In genomic region chr9:40914772-40915659, GRCh38 we compare ENCODE assay signal across 14 cellular contexts.
A peak's percentile ranks its signal among the peaks of the same experiment; 100 is the strongest.
DNase-seq lines count a peak whose midpoint lies in the region; TF ChIP-seq lines count a peak whose summit lies in the region.
"Had no signal": no experiment of that assay in that cellular context is flagged by ENCODE, and none has a peak within 500 bp of the region (broad histone marks: within the 10 kb centered on the region; RNA-seq: fewer than 3 reads in every experiment).

No MANE protein-coding gene starts in this region.

- H3K27me3 Mint-ChIP-seq in H9 (ENCODE audit: low read depth) = peaks cover 99% of the 10 kb centered on the region

- H3K4me3 ChIP-seq in coronary artery = no peak overlapping the region
- peak overlapping the region; percentile 11 for H3K4me3 ChIP-seq in mesendoderm (ENCODE audit: low read length)
- peak overlapping the region; percentile 9 to 10 for H3K4me3 ChIP-seq in stomach smooth muscle (ENCODE audit: low read length in 2 of 2)
- H3K4me3 ChIP-seq: BLaER1 had no signal

- peaks cover 47% of the 10 kb centered on the region for H3K27me3 ChIP-seq in H9 (ENCODE audit: insufficient read depth, low read length)
- H3K27me3 ChIP-seq in mesendoderm (ENCODE audit: insufficient read depth, low read length, poor library complexity) = peaks cover 1% of the 10 kb centered on the region
- peaks cover 0 to 6% of the 10 kb centered on the region in 2 donors for H3K27me3 ChIP-seq in stomach smooth muscle (ENCODE audit: control insufficient read depth in 1 of 2, insufficient read depth in 2 of 2, low read length in 2 of 2)
- H3K27me3 ChIP-seq: BLaER1 had no signal

- H3K4me2 ChIP-seq in H9 (ENCODE audit: insufficient read depth, insufficient read length, low read length) (no peak overlapping the region), mesendoderm (ENCODE audit: low read length) (no peak overlapping the region)
- H3K4me2 ChIP-seq: BLaER1 had no signal

- H3K4me3 Mint-ChIP-seq in H9 = no peak overlapping the region; a peak in 1 of 5 replicates

- no peaks in the 10 kb centered on the region for H3K23me2 ChIP-seq in H9 (ENCODE audit: insufficient read length, low read depth, low read length, poor library complexity, severe bottlenecking)

- H2BK15ac ChIP-seq in H9 (ENCODE audit: low read depth, low read length) (no peak overlapping the region), mesendoderm (replicated peaks; ENCODE audit: low read depth) (no peak overlapping the region)

- H2BK120ac ChIP-seq in H9 (ENCODE audit: low read depth, low read length, poor library complexity, severe bottlenecking) (no peak overlapping the region), mesendoderm (ENCODE audit: low read depth, low read length) (no peak overlapping the region)

- no peak overlapping the region for H3K9ac ChIP-seq in H9 (ENCODE audit: extremely low read depth, insufficient read length, low read length)
- H3K9ac ChIP-seq in mesendoderm (ENCODE audit: low read length) = no peak overlapping the region
- H3K9ac ChIP-seq in stomach smooth muscle (ENCODE audit: low read length in 2 of 2) = no peak overlapping the region
- H3K9ac ChIP-seq: BLaER1 had no signal

- no peak overlapping the region for H4K8ac ChIP-seq in H9 (replicated peaks; ENCODE audit: insufficient read length, low read depth, low read length)
- no peak overlapping the region for H4K8ac ChIP-seq in mesendoderm (ENCODE audit: low read depth, low read length)

- H3K9me3 ChIP-seq in H9 (ENCODE audit: control insufficient read depth, low read depth, low read length) (peaks cover 62% of the 10 kb centered on the region), stomach smooth muscle (ENCODE audit: control insufficient read depth in 2 of 2, low read length in 2 of 2) (peaks cover 58 to 67% of the 10 kb centered on the region in 2 donors)

- WGBS in H9 (ENCODE audit: extremely low coverage, insufficient read length, low lambda C conversion rate) = no CpG with 5 or more reads among the region's 5 CpGs
- WGBS in mesendoderm (ENCODE audit: extremely low coverage, insufficient coverage, low lambda C conversion rate) = no CpG with 5 or more reads among the region's 5 CpGs

- no peak overlapping the region for H3K27ac ChIP-seq in H9 (ENCODE audit: insufficient read length, low read depth, low read length)
- H3K27ac ChIP-seq in coronary artery = no peak overlapping the region
- H3K27ac ChIP-seq in mesendoderm (ENCODE audit: low read depth, low read length) = no peak overlapping the region
- no peak overlapping the region for H3K27ac ChIP-seq in stomach smooth muscle (ENCODE audit: low read length)
- H3K27ac ChIP-seq: BLaER1 had no signal

- H2BK12ac ChIP-seq in H9 (ENCODE audit: insufficient read length, low read depth, low read length) = no peak overlapping the region

- no peak overlapping the region for H2AFZ ChIP-seq in H9 (ENCODE audit: low read length)

- H2AK5ac ChIP-seq in H9 (ENCODE audit: insufficient read length, low read length) (no peak overlapping the region), mesendoderm (ENCODE audit: low read length) (no peak overlapping the region)

- H2BK20ac ChIP-seq in H9 (ENCODE audit: low read depth, low read length, poor library complexity, severe bottlenecking) = no peak overlapping the region

- H4K5ac ChIP-seq in H9 (ENCODE audit: insufficient read length, low read depth, low read length) (no peak overlapping the region), mesendoderm (ENCODE audit: low read length) (no peak overlapping the region)

- no peak overlapping the region for H3K27ac Mint-ChIP-seq in H9

- TF ChIP-seq CTCF in H9 (conservative IDR thresholded peaks at IDR 0.05) = no peak
- TF ChIP-seq CTCF in coronary artery (IDR thresholded peaks at IDR 0.05) = no peak

- no peaks in the 10 kb centered on the region for H3K36me3 ChIP-seq in mesendoderm (ENCODE audit: control insufficient read depth, insufficient read depth, low read length)
- peaks cover 0 to 3% of the 10 kb centered on the region in 2 donors for H3K36me3 ChIP-seq in stomach smooth muscle (ENCODE audit: control insufficient read depth in 2 of 2, insufficient read depth in 2 of 2, low read length in 2 of 2)
- H3K36me3 ChIP-seq: BLaER1 had no signal

- H4K91ac ChIP-seq in H9 (ENCODE audit: insufficient read length, low read depth, low read length) = no peak overlapping the region

- H3K4me1 ChIP-seq in H9 (ENCODE audit: insufficient read depth, low read length) (no peaks in the 10 kb centered on the region), mesendoderm (ENCODE audit: control insufficient read depth, low read depth, low read length) (no peaks in the 10 kb centered on the region), stomach smooth muscle (ENCODE audit: control insufficient read depth, insufficient read depth, low read length) (no peaks in the 10 kb centered on the region)
- H3K4me1 ChIP-seq: BLaER1 had no signal

- no peaks in the 10 kb centered on the region for H3K4me1 Mint-ChIP-seq in H9

- no peaks in the 10 kb centered on the region for H4K20me1 ChIP-seq in H9 (ENCODE audit: control insufficient read depth, insufficient read depth, insufficient read length)
- H4K20me1 ChIP-seq: BLaER1 had no signal

- DNase-seq in H9 (peak; percentile 10), coronary artery (ENCODE audit: low spot score) (peak; percentile 55), mesendoderm (no peak), hypothalamus (lab: John Stamatoyannopoulos, UW) (no peak), HPDE6-E6E7 (ENCODE audit: extremely low spot score) (no peak)
- DNase-seq in stimulated activated CD4-positive, alpha-beta T cell treated with anti-CD3 and anti-CD28 coated beads, Interleukin-15, amount 100 ng/mL, for 24 hours = no peak
- DNase-seq: DMS 273 treated with DMSO at 0.1 percent for 48 hours, NCI-H1105 treated with DMSO at 0.1 percent for 48 hours, NCI-H187, NCI-H2171 treated with DMSO at 0.1 percent for 48 hours, NCI-H510A, NCI-H82 had no signal

- no peak overlapping the region for H3K23ac ChIP-seq in H9 (ENCODE audit: insufficient read length, low read depth, low read length)
- no peak overlapping the region for H3K23ac ChIP-seq in mesendoderm (ENCODE audit: low read length)

- H3K79me2 ChIP-seq in H9 (ENCODE audit: insufficient read depth, low read length) (no peaks in the 10 kb centered on the region), mesendoderm (ENCODE audit: control insufficient read depth, insufficient read depth, low read length) (no peaks in the 10 kb centered on the region)

- peaks cover 17 to 69% (median 35%) of the 10 kb centered on the region in 3 experiments for H3K36me3 Mint-ChIP-seq in H9 (ENCODE audit: insufficient read depth in 1 of 3, low read depth in 3 of 3)

- H3K9me3 Mint-ChIP-seq in H9 = peaks cover 95% of the 10 kb centered on the region in 2 experiments

- no peak overlapping the region for H2BK5ac ChIP-seq in H9 (ENCODE audit: insufficient read length, low read length)
- H2BK5ac ChIP-seq in mesendoderm (ENCODE audit: low read length) = no peak overlapping the region

- H3K18ac ChIP-seq in H9 (ENCODE audit: insufficient read length, low read depth, low read length) (no peak overlapping the region), mesendoderm (ENCODE audit: low read length) (no peak overlapping the region)

- H3K79me1 ChIP-seq in H9 (ENCODE audit: insufficient read depth, low read depth, low read length, poor library complexity, severe bottlenecking) (no peaks in the 10 kb centered on the region), mesendoderm (ENCODE audit: low read length) (no peaks in the 10 kb centered on the region)

- H3K4ac ChIP-seq in H9 (ENCODE audit: low read depth, low read length) (no peak overlapping the region), mesendoderm (ENCODE audit: low read depth, low read length) (no peak overlapping the region)

- H3K14ac ChIP-seq in H9 (ENCODE audit: insufficient read depth, low read length) = no peak overlapping the region

- H3K56ac ChIP-seq in H9 (ENCODE audit: insufficient read length, low read depth, low read length) = no peak overlapping the region
- H3K56ac ChIP-seq in mesendoderm (ENCODE audit: low read length) = no peak overlapping the region

- H3T11ph ChIP-seq in H9 (ENCODE audit: low read length) = no peak overlapping the region

Comparison
In these comparisons a context has a peak if more than half of its experiments do, and no peak if none do; other contexts are left out.
1. DNase-seq: peak in H9 (single experiment) and coronary artery (single experiment); none in mesendoderm (single experiment), hypothalamus (0 of 51), stimulated activated CD4-positive, alpha-beta T cell treated with anti-CD3 and anti-CD28 coated beads, Interleukin-15, amount 100 ng/mL, for 24 hours (single experiment) and HPDE6-E6E7 (single experiment).